In the genomic region with DNA sequence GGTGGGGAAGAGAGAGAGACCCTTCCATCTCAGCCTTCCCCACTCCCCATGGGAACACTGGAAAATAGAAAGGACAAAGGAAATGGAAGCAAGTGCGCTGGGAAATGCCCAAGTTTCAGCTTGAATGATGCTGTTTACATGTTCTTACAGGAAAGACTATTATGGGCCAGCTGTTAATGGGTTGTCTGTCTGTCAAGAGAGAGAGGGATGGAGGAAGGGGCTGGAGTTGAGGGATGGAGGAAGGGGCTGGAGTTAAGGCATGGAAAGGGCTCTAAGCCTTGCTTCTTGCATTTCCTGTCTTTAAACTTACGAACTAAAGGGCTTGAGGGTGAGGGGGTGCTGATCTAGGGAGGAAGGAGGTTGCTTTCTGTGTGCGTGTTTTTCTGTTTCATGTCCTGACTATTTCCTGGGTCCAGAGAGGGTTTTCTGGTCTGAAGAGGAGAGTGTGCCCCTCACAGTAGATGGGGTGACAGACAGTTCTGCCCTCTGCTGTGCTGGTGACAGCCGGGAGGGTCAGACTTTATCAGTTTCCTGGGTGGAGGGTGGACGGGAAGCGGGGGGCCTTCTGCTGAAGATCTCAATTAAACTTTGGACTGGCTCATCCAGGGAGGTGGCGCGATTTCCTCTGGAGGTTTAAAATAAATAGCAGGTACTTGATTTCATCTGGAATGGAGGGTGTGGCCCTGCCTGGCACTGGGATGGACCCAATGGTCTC, we compare ENCODE assay signal across 11 cellular contexts. TPM values are rescaled to one million over a fixed set of nuclear protein-coding genes. Genes with fewer than 3 reads are reported as not detected.
DNase-seq lines count a peak whose midpoint lies in the region; ATAC-seq and TF ChIP-seq lines count a peak whose summit lies in the region.
"Had no signal": no experiment of that assay in that cellular context is flagged by ENCODE, and none has a peak within 500 bp of the region (broad histone marks: within the 10 kb centered on the region; RNA-seq: fewer than 3 reads in every experiment).

No MANE protein-coding gene starts in this region.

- POLR2A ChIA-PET in A673 (lab: Charles Lee; ENCODE audit: low non-redundant PET): no interaction called here

- DNase-seq in A673 (ENCODE audit: low spot score) (no peak), NCI-H2171 (lab: John Stamatoyannopoulos, UW) (peak; percentile 20), NCI-H748 treated with DMSO at 0.1 percent for 48 hours (lab: John Stamatoyannopoulos, UW) (no peak), hippocampal formation (lab: John Stamatoyannopoulos, UW) (no peak), germinal center (ENCODE audit: low spot score) (no peak)
- no peak for DNase-seq in natural killer cell treated with Interleukin-12 subunit alpha and Interleukin-12 subunit beta and Interleukin-15 and Interleukin-18, amount 100 ng/mL, for 72 hours (ENCODE audit: low spot score)
- no peak for DNase-seq in activated CD4-positive, alpha-beta T cell treated with anti-CD3 and anti-CD28 coated beads, Interleukin-2, amount 50 U/mL, for 1 hour
- DNase-seq: NCI-H1105 treated with DMSO at 0.1 percent for 48 hours had no signal

- peaks cover 38 to 54% of the 10 kb centered on the region in 2 donors for H3K4me1 Mint-ChIP-seq in natural killer cell treated with Interleukin-12 subunit alpha and Interleukin-12 subunit beta and Interleukin-15 and Interleukin-18, amount 100 ng/mL, for 72 hours (ENCODE audit: low read depth in 2 of 2)

- peak overlapping the region; percentile 50 for H3K4me3 Mint-ChIP-seq in natural killer cell treated with Interleukin-12 subunit alpha and Interleukin-12 subunit beta and Interleukin-15 and Interleukin-18, amount 100 ng/mL, for 72 hours

- peak overlapping the region; percentile 71 for H3K27ac ChIP-seq in A673 (ENCODE audit: low read depth, low read length, poor library complexity, severe bottlenecking)
- H3K27ac ChIP-seq in duodenal mucosa (ENCODE audit: low read depth, low read length): no peak overlapping the region
- H3K27ac ChIP-seq: HL-60, suprapubic skin had no signal

- no peaks in the 10 kb centered on the region for H3K36me3 Mint-ChIP-seq in natural killer cell treated with Interleukin-12 subunit alpha and Interleukin-12 subunit beta and Interleukin-15 and Interleukin-18, amount 100 ng/mL, for 72 hours

- H3K27me3 ChIP-seq in A673 (replicated peaks; ENCODE audit: insufficient read depth, low read depth, low read length, poor library complexity) (no peaks in the 10 kb centered on the region), duodenal mucosa (ENCODE audit: control insufficient read depth in 1 of 2, insufficient read depth in 2 of 2, low read length in 2 of 2) (no peaks in the 10 kb centered on the region)
- H3K27me3 ChIP-seq: suprapubic skin had no signal

- H3K9me3 ChIP-seq in A673 (ENCODE audit: low read depth, low read length, poor library complexity, severe bottlenecking) (no peaks in the 10 kb centered on the region), duodenal mucosa (ENCODE audit: control insufficient read depth in 1 of 2, low read length in 2 of 2) (no peaks in the 10 kb centered on the region)
- H3K9me3 ChIP-seq: suprapubic skin had no signal

- no peaks in the 10 kb centered on the region for H3K27me3 Mint-ChIP-seq in natural killer cell treated with Interleukin-12 subunit alpha and Interleukin-12 subunit beta and Interleukin-15 and Interleukin-18, amount 100 ng/mL, for 72 hours

- H3K9ac ChIP-seq in duodenal mucosa (ENCODE audit: low read depth in 1 of 2, low read length in 2 of 2): peak overlapping the region in 1 of 2 donors; percentile 13

- no peaks in the 10 kb centered on the region for H3K9me3 Mint-ChIP-seq in natural killer cell treated with Interleukin-12 subunit alpha and Interleukin-12 subunit beta and Interleukin-15 and Interleukin-18, amount 100 ng/mL, for 72 hours

- no peak for ATAC-seq in natural killer cell treated with Interleukin-12 subunit alpha and Interleukin-12 subunit beta and Interleukin-15 and Interleukin-18, amount 100 ng/mL, for 72 hours

- CTCF ChIA-PET in A673 (lab: Charles Lee): interaction anchor here (0.9 kb wide), 1 partner anchor 13 kb away, joined by 4 read pairs; no protein-coding TSS in a partner anchor

- H3K4me3 ChIP-seq in A673 (ENCODE audit: low read depth, low read length, poor library complexity, severe bottlenecking): no peak overlapping the region
- H3K4me3 ChIP-seq in duodenal mucosa (ENCODE audit: low read depth in 1 of 2, low read length in 2 of 2): peak overlapping the region; percentile 1 to 12
- H3K4me3 ChIP-seq: suprapubic skin had no signal

- intact Hi-C loops in A673 (cut with micrococcal nuclease; ENCODE audit: unreplicated experiment): no loop called here

- TF ChIP-seq CTCF in A673 (conservative IDR thresholded peaks at IDR 0.05; ENCODE audit: low read depth, low read length): no peak

- H3K36me3 ChIP-seq in A673 (ENCODE audit: insufficient read depth, low read length, poor library complexity, severe bottlenecking): no peaks in the 10 kb centered on the region
- H3K36me3 ChIP-seq in duodenal mucosa (ENCODE audit: control insufficient read depth in 1 of 2, insufficient read depth in 2 of 2, low read length in 2 of 2): no peaks in the 10 kb centered on the region
- H3K36me3 ChIP-seq: suprapubic skin had no signal

- H3K4me1 ChIP-seq in A673 (ENCODE audit: insufficient read depth, low read length, poor library complexity, severe bottlenecking) (peaks cover 36% of the 10 kb centered on the region), duodenal mucosa (ENCODE audit: control insufficient read depth in 1 of 2, insufficient read depth in 2 of 2, low read length in 2 of 2) (peaks cover 33 to 39% of the 10 kb centered on the region in 2 donors)

- BruUV-seq in A673 (replicated peaks; lab: Mats Ljungman, UMichigan): no TSS peak

- peak overlapping the region; percentile 77 to 82 for H3K27ac Mint-ChIP-seq in natural killer cell treated with Interleukin-12 subunit alpha and Interleukin-12 subunit beta and Interleukin-15 and Interleukin-18, amount 100 ng/mL, for 72 hours

RNA-seq across cellular contexts. Expression of a gene that starts 30.5 kb away (rescaled TPM):
- 54.7 and 58.2 TPM in 2 replicates for total RNA-seq in A673 (2021)
- total RNA-seq in natural killer cell treated with Interleukin-12 subunit alpha and Interleukin-12 subunit beta and Interleukin-15 and Interleukin-18, amount 100 ng/mL, for 72 hours: 10 to 100 TPM; 11.1 to 16.2 TPM

RNA-seq across cellular contexts. Expression of a gene that starts 59.3 kb away (rescaled TPM):
- 215 and 234 TPM in 2 replicates for total RNA-seq in A673 (2021)
- 100 to 1,000 TPM; 137 to 144 TPM for total RNA-seq in natural killer cell treated with Interleukin-12 subunit alpha and Interleukin-12 subunit beta and Interleukin-15 and Interleukin-18, amount 100 ng/mL, for 72 hours
